Comparison of ENCODE assay signal across 14 cellular contexts in genomic region chr2:120134263-120134662, GRCh38.
DNase-seq lines count a peak whose midpoint lies in the region; ATAC-seq, FAIRE-seq and TF ChIP-seq lines count a peak whose summit lies in the region.
"Had no signal": no experiment of that assay in that cellular context is flagged by ENCODE, and none has a peak within 500 bp of the region (broad histone marks: within the 10 kb centered on the region; RNA-seq: fewer than 3 reads in every experiment).

No MANE protein-coding gene starts in this region.

- H4K20me1 ChIP-seq in astrocyte (ENCODE audit: insufficient read depth, low read length) = no peaks in the 10 kb centered on the region
- H4K20me1 ChIP-seq: BLaER1 treated with 17β-estradiol and CSF1 and Interleukin-3, amounts not matched to agents 10 nM and 100 nM had no signal

- H3K4me1 Mint-ChIP-seq in astrocyte (ENCODE audit: low read depth, unreplicated experiment) = peaks cover 34% of the 10 kb centered on the region

- H3K4me2 ChIP-seq in astrocyte (ENCODE audit: low read length) = peak overlapping the region; percentile 68
- H3K4me2 ChIP-seq: BLaER1 treated with 17β-estradiol and CSF1 and Interleukin-3, amounts not matched to agents 10 nM and 100 nM had no signal

- no peak overlapping the region for H3K4me3 Mint-ChIP-seq in astrocyte (ENCODE audit: unreplicated experiment)

- peaks cover 15% of the 10 kb centered on the region for H3K36me3 Mint-ChIP-seq in astrocyte (ENCODE audit: low read depth, unreplicated experiment)

- WGBS in tibial nerve, 2 donors = 92 to 94% methylated on average over 4 of the region's 4 CpGs

- H3K27me3 ChIP-seq in ACC112 (ENCODE audit: insufficient read depth, low read length) = no peaks in the 10 kb centered on the region
- peaks cover 2% of the 10 kb centered on the region for H3K27me3 ChIP-seq in astrocyte (ENCODE audit: insufficient read depth, low read length)
- H3K27me3 ChIP-seq in tibial nerve = no peaks in the 10 kb centered on the region
- H3K27me3 ChIP-seq: BLaER1 treated with 17β-estradiol and CSF1 and Interleukin-3, amounts not matched to agents 10 nM and 100 nM had no signal

- H3K27ac ChIP-seq in ACC112 (ENCODE audit: low read depth, low read length) = peak overlapping the region; percentile 59
- peak overlapping the region; percentile 50 for H3K27ac ChIP-seq in astrocyte (ENCODE audit: low read depth, low read length)
- no peak overlapping the region for H3K27ac ChIP-seq in tibial nerve
- H3K27ac ChIP-seq: BLaER1 treated with 17β-estradiol and CSF1 and Interleukin-3, amounts not matched to agents 10 nM and 100 nM had no signal

- peaks cover 9% of the 10 kb centered on the region for H3K9me3 Mint-ChIP-seq in astrocyte (ENCODE audit: unreplicated experiment)

- FAIRE-seq in astrocyte (lab: Jason Lieb, UNC) = peak; percentile 100
- FAIRE-seq: GM12878 had no signal

- TF ChIP-seq CTCF in astrocyte (IDR thresholded peaks at IDR 0.05; ENCODE audit: insufficient read depth, low read depth, low read length) (no peak), tibial nerve (IDR thresholded peaks at IDR 0.05) (no peak)

- peak overlapping the region; percentile 41 for H3K9ac ChIP-seq in astrocyte (ENCODE audit: low read length)
- H3K9ac ChIP-seq: BLaER1 treated with 17β-estradiol and CSF1 and Interleukin-3, amounts not matched to agents 10 nM and 100 nM had no signal

- peak overlapping the region; percentile 22 for H3K27ac Mint-ChIP-seq in astrocyte (ENCODE audit: unreplicated experiment)

- H3K9me3 ChIP-seq in astrocyte (ENCODE audit: insufficient read depth, low read depth, low read length) (no peaks in the 10 kb centered on the region), tibial nerve (no peaks in the 10 kb centered on the region)

- H3K4me1 ChIP-seq in ACC112 (ENCODE audit: control insufficient read depth, insufficient read depth, low read length, unreplicated experiment) (peaks cover 30% of the 10 kb centered on the region), astrocyte (ENCODE audit: insufficient read depth, low read length) (peaks cover 23% of the 10 kb centered on the region), tibial nerve (no peaks in the 10 kb centered on the region)
- H3K4me1 ChIP-seq: BLaER1 treated with 17β-estradiol and CSF1 and Interleukin-3, amounts not matched to agents 10 nM and 100 nM had no signal

- H3K36me3 ChIP-seq in ACC112 (ENCODE audit: insufficient read depth, low read length) (peaks cover 10% of the 10 kb centered on the region; the same call in 1 of the 2 replicates), astrocyte (ENCODE audit: insufficient read depth, low read length) (no peaks in the 10 kb centered on the region), tibial nerve (peaks cover 0 to 49% (median 0%) of the 10 kb centered on the region in 3 donors)

- H3K27me3 Mint-ChIP-seq in astrocyte (ENCODE audit: low read depth, unreplicated experiment) = no peaks in the 10 kb centered on the region

- no peak for TF ChIP-seq POLR2A in tibial nerve (IDR thresholded peaks at IDR 0.05)

- TF ChIP-seq EP300 in tibial nerve (IDR thresholded peaks at IDR 0.05) = no peak

- ATAC-seq in HG03457 (IDR thresholded peaks at IDR 0.05; ENCODE audit: unreplicated experiment) = no peak
- ATAC-seq: activated CD4-positive, CD25-positive, alpha-beta regulatory T cell treated with anti-CD3 and anti-CD28 coated beads, Interleukin-2, amount 50 U/mL, for 24 hours; GM12878 had no signal

- DNase-seq in HK-2 (ENCODE audit: unreplicated experiment) = peak; percentile 71
- DNase-seq in astrocyte (ENCODE audit: low read depth) = peak; percentile 99
- peak; percentile 11 for DNase-seq in iPS DF 4.7 (ENCODE audit: extremely low read depth, low spot score)
- no peak for DNase-seq in tibial nerve (ENCODE audit: low spot score in 2 of 2)
- no peak for DNase-seq in AML-193 (lab: John Stamatoyannopoulos, UW)
- DNase-seq in NCI-H82 treated with DMSO at 0.1 percent for 48 hours (lab: John Stamatoyannopoulos, UW; ENCODE audit: unreplicated experiment) = no peak
- DNase-seq: activated naive CD4-positive, alpha-beta T cell treated with Interleukin-2 at 50 U/mL for 16 hours; RPMI8226; stimulated activated CD4-positive, alpha-beta T cell treated with anti-CD3 and anti-CD28 coated beads, Interleukin-12 subunit alpha, Interleukin-12 subunit beta, amount 100 ng/mL, for 4 hours had no signal

- H2AFZ ChIP-seq in ACC112 (ENCODE audit: low read length, unreplicated experiment) = no peak overlapping the region
- no peak overlapping the region for H2AFZ ChIP-seq in astrocyte (ENCODE audit: low read depth, low read length)

- H3K4me3 ChIP-seq in ACC112 (ENCODE audit: low read depth, low read length) (peak overlapping the region; percentile 27; the same call in 1 of the 2 replicates), astrocyte (ENCODE audit: insufficient read depth, low read depth, low read length) (no peak overlapping the region), tibial nerve (no peak overlapping the region)
- H3K4me3 ChIP-seq: BLaER1 treated with 17β-estradiol and CSF1 and Interleukin-3, amounts not matched to agents 10 nM and 100 nM; GM12878 had no signal

- H3K79me2 ChIP-seq in ACC112 (ENCODE audit: control insufficient read depth, insufficient read depth, low read length, unreplicated experiment) (no peaks in the 10 kb centered on the region), astrocyte (ENCODE audit: insufficient read depth, low read length) (no peaks in the 10 kb centered on the region)

Comparison
In these comparisons a context has a peak if more than half of its experiments do, and no peak if none do; other contexts are left out.
1. H3K27ac ChIP-seq: peak in ACC112 (single experiment) and astrocyte (single experiment); none in tibial nerve (0 of 4).
2. DNase-seq: peak in HK-2 (single experiment), astrocyte (single experiment) and iPS DF 4.7 (single experiment); none in tibial nerve (0 of 2), AML-193 (0 of 2) and NCI-H82 treated with DMSO at 0.1 percent for 48 hours (single experiment).